ENCODE assay signal across 7 cellular contexts in the genomic region with DNA sequence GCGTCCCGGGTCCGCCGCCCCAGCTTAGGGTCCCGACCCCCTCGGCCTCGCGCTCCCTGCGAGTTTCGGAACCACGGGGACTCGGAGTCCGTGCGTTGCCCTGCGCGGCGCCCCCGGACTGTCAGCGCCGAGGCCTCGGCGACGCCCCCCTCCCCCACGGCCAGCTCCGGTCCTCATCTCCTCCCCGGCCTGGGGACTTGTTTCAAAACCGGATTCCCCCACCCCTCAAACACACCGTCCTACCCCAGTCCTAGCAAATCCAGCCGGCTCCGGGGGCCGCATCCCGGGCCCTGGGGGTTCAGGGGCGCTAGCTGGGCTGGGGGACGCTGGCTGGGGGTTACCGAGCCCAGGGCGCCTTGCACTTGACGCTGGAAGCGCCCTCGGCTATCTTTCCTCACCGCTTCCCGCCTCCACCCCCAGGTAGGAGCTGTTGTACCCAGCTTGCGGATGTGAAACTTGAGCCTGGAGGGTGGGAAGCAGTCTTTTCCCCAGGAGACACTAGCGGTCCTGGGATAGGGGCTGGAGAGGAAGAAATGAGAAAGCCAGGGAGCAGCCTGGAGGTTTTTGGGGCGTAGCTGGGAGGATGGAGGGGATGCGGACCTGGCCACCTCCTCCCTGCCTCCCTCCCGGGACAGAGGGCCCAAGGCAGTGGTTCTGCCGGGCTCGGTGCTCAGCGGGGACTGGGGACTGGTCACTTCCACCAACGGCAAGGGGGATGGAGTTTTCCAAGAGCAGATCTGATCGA. TPM values are rescaled to one million over a fixed set of nuclear protein-coding genes. Genes with fewer than 3 reads are reported as not detected.
DNase-seq lines count a peak whose midpoint lies in the region; ATAC-seq, FAIRE-seq and TF ChIP-seq lines count a peak whose summit lies in the region.

No MANE protein-coding gene starts in this region.

- RAD21 ChIA-PET in GM12878 (lab: Charles Lee; ENCODE audit: unreplicated experiment), result no interaction called here

- H3K9me3 ChIP-seq in HUES48 (ENCODE audit: control insufficient read depth, insufficient read depth, low read length), result no peaks in the 10 kb centered on the region
- H3K9me3 ChIP-seq in GM12878 (replicated peaks; ENCODE audit: control insufficient read depth, insufficient read depth, low read length), result no peaks in the 10 kb centered on the region
- H3K9me3 ChIP-seq in subcutaneous abdominal adipose tissue (ENCODE audit: control insufficient read depth in 5 of 5, low read length in 5 of 5), result no peaks in the 10 kb centered on the region

- H3K27me3 ChIP-seq in HUES48 (ENCODE audit: control insufficient read depth, insufficient read depth, low read length) (no peaks in the 10 kb centered on the region), GM12878 (replicated peaks in 1 of 2; ENCODE audit: control insufficient read depth in 2 of 2, insufficient read depth in 2 of 2, low read length in 1 of 2) (peaks cover 5 to 7% of the 10 kb centered on the region in 2 experiments), layer of hippocampus (ENCODE audit: control insufficient read depth, insufficient read depth, low read length) (peaks cover 12% of the 10 kb centered on the region), subcutaneous abdominal adipose tissue (ENCODE audit: control insufficient read depth in 5 of 5, insufficient read depth in 4 of 5, low read length in 5 of 5) (peaks cover 22 to 49% (median 39%) of the 10 kb centered on the region in 5 donors)

- H2AFZ ChIP-seq in GM12878 (ENCODE audit: control insufficient read depth, low read depth, low read length), result no peak overlapping the region

- no peak for TF ChIP-seq POLR2A in GM12878 (IDR thresholded peaks at IDR 0.05; ENCODE audit: low read depth, low read length)

- H3K4me3 ChIP-seq in HUES48 (ENCODE audit: low read depth, low read length) (peak overlapping the region; percentile 80), GM12878 (no peak overlapping the region), subcutaneous abdominal adipose tissue (ENCODE audit: low read depth in 1 of 5, low read length in 5 of 5) (peak overlapping the region; percentile 42 to 68 (median 64))

- no peak overlapping the region for H3K4me2 ChIP-seq in GM12878 (ENCODE audit: control insufficient read depth, insufficient read depth)

- ATAC-seq in GM12878 (no peak), GM18502 (IDR thresholded peaks at IDR 0.05; ENCODE audit: poor library complexity, unreplicated experiment) (no peak), HG02623 (IDR thresholded peaks at IDR 0.05; ENCODE audit: unreplicated experiment) (no peak), GM21723 (IDR thresholded peaks at IDR 0.05; ENCODE audit: unreplicated experiment) (no peak)

- BruUV-seq in GM12878 (replicated peaks; lab: Mats Ljungman, UMichigan), result no TSS peak

- no peaks in the 10 kb centered on the region for H3K79me2 ChIP-seq in GM12878 (ENCODE audit: control insufficient read depth, insufficient read depth, low read length)

- SMC1A ChIA-PET in GM12878 (lab: Charles Lee; ENCODE audit: uncharacterized antibody, unreplicated experiment), result no interaction called here

- no peak for TF ChIP-seq RAD21 in GM12878 (IDR thresholded peaks at IDR 0.05; ENCODE audit: insufficient read depth, low read depth, low read length)

- H3K4me1 ChIP-seq in HUES48 (ENCODE audit: control insufficient read depth, insufficient read depth, low read length) (peaks cover 22% of the 10 kb centered on the region), GM12878 (ENCODE audit: control insufficient read depth, insufficient read depth, low read length) (no peaks in the 10 kb centered on the region), subcutaneous abdominal adipose tissue (ENCODE audit: control insufficient read depth in 5 of 5, insufficient read depth in 5 of 5, low read length in 5 of 5) (peaks cover 0 to 27% (median 19%) of the 10 kb centered on the region in 5 donors)

- intact Hi-C loops in GM12878 (cut with micrococcal nuclease; ENCODE audit: unreplicated experiment), result no loop called here

- 30% methylated on average over 47 of the region's 51 CpGs for WGBS in GM12878 (ENCODE audit: insufficient coverage, insufficient replicate concordance, low lambda C conversion rate, missing lambda C conversion rate)

- no peak for FAIRE-seq in GM12878 (lab: Jason Lieb, UNC)

- POLR2A ChIA-PET in GM12878 (lab: Charles Lee), result no interaction called here

- H4K20me1 ChIP-seq in GM12878 (ENCODE audit: control insufficient read depth, insufficient read depth), result no peaks in the 10 kb centered on the region

- H3K27ac ChIP-seq in HUES48 (ENCODE audit: low read depth, low read length), result peak overlapping the region; percentile 88
- H3K27ac ChIP-seq in GM12878 (ENCODE audit: control insufficient read depth, insufficient read depth), result no peak overlapping the region
- peak overlapping the region; percentile 68 for H3K27ac ChIP-seq in layer of hippocampus (ENCODE audit: low read depth, low read length)
- H3K27ac ChIP-seq in subcutaneous abdominal adipose tissue (ENCODE audit: low read depth, low read length), result peak overlapping the region; percentile 16

- DNase-seq in GM12878 (ENCODE audit: low read depth, low spot score), result no peak

- TF ChIP-seq EP300 in GM12878 (IDR thresholded peaks at IDR 0.05; ENCODE audit: borderline replicate concordance in 1 of 2, control insufficient read depth in 1 of 2, low read depth in 2 of 2, low read length in 2 of 2), result no peak

- peak overlapping the region; percentile 70 for H3K9ac ChIP-seq in HUES48 (ENCODE audit: low read depth, low read length)
- H3K9ac ChIP-seq in GM12878 (ENCODE audit: control insufficient read depth, insufficient read depth, low read length), result no peak overlapping the region
- peak overlapping the region in 4 of 5 donors; percentile 11 to 70 (median 42) for H3K9ac ChIP-seq in subcutaneous abdominal adipose tissue (ENCODE audit: low read length in 5 of 5)

- in situ Hi-C loops in GM12878 (cut with MboI), result no loop called here

- TF ChIP-seq CTCF in GM12878 (IDR thresholded peaks at IDR 0.05 in 2 of 3, conservative IDR thresholded peaks at IDR 0.05 in 1 of 3; ENCODE audit: control insufficient read depth in 2 of 3, extremely low read depth in 1 of 3, insufficient read depth in 1 of 3, low read depth in 3 of 3, low read length in 3 of 3), result no peak

- H3K36me3 ChIP-seq in HUES48 (ENCODE audit: control insufficient read depth, insufficient read depth, low read length), result no peaks in the 10 kb centered on the region
- H3K36me3 ChIP-seq in GM12878 (ENCODE audit: control insufficient read depth in 2 of 2, insufficient read depth in 2 of 2, low read length in 1 of 2), result no peaks in the 10 kb centered on the region
- no peaks in the 10 kb centered on the region for H3K36me3 ChIP-seq in subcutaneous abdominal adipose tissue (ENCODE audit: control insufficient read depth in 5 of 5, insufficient read depth in 5 of 5, low read length in 5 of 5)

- CTCF ChIA-PET in GM12878 (lab: Yijun Ruan, JAX), result no interaction called here

TF ChIP-seq in GM12878, 131 proteins besides CTCF, POLR2A, EP300 and RAD21:
- TF ChIP-seq SMAD1 (IDR thresholded peaks at IDR 0.05; ENCODE audit: low read depth, partially characterized antibody), result no peak
- TF ChIP-seq SUZ12 (IDR thresholded peaks at IDR 0.05; ENCODE audit: unreplicated experiment), result peak; percentile 46
- TF ChIP-seq SMAD5 (IDR thresholded peaks at IDR 0.05; ENCODE audit: low read depth), result no peak
- no peak for TF ChIP-seq ZNF207 (IDR thresholded peaks at IDR 0.05; ENCODE audit: borderline replicate concordance)
- TF ChIP-seq ZNF622 (IDR thresholded peaks at IDR 0.05), result no peak
TF ChIP-seq in GM12878: peak in this region for 1.

RNA-seq across cellular contexts. Expression of a gene that starts 0.6 kb away (rescaled TPM):
- not detected in 2 replicates for total RNA-seq in GM12878 (2013; cell fraction: nucleolus; rRNA removed)
- total RNA-seq in GM12878 (2014; rRNA removed) (not detected in 2 replicates), GM12878 (2014; rRNA removed; fragmentation: Illumina TruSeq; extraction: Trizol) (not detected in 2 replicates), GM12878 (2021) (0.51 and 0.90 TPM in 2 replicates)
- not detected for polyA plus RNA-seq in GM12878 (2011; ENCODE audit: low read depth)
- polyA plus RNA-seq in GM12878 (2011; rRNA removed) (not detected in 2 replicates), GM12878 (2014; fragmentation: Illumina TruSeq; extraction: Trizol) (not detected in 2 replicates), GM12878 (2014; fragmentation: Nextera tagmentation; extraction: Ambion mirVana) (not detected), GM12878 (2014; rRNA removed) (not detected in 2 replicates), GM12878 (2016; fragmentation: Nextera tagmentation; extraction: Ambion mirVana) (under 1 TPM in 1 of 2 experiments, not detected in 1; 0.20 TPM)
- not detected in 2 replicates for polyA plus RNA-seq in GM12878 (2011; cell fraction: cytosol; rRNA removed)
- not detected in 2 replicates for polyA plus RNA-seq in GM12878 (2011; cell fraction: nucleus; rRNA removed)
- not detected in 2 replicates for polyA plus RNA-seq in GM12878 (2012)
- polyA minus RNA-seq in GM12878 (2011; rRNA and poly(A)+ RNA removed), result not detected in 2 replicates
- 1.8 and 2.0 TPM in 2 replicates for polyA minus RNA-seq in GM12878 (2011; cell fraction: cytosol; rRNA and poly(A)+ RNA removed)
- polyA minus RNA-seq in GM12878 (2011; cell fraction: nucleus; rRNA and poly(A)+ RNA removed), result 0.48 TPM in 1 of 2 replicates, not detected in the other
